22 cellular contexts compared by ENCODE assay signal in the genomic region with DNA sequence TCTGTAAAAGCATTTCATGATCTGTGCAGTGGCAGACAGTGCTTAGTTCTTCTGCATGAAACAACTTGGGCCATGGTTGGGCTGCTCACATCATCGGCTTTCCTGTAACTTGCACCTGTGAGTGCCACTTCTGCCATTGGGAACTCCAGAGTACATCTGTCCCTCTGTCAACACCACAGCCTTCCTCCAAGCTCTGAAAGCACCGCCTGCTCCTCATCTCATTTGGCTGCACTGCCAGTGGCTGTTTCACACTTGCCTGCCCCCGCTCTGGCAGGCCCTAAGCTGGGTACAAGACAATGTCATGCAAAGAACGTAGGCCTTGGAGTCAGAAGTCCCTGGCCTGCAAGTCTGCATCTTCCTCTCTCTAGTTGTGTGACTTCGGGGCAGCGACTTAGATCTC.
"Had no signal": no experiment of that assay in that cellular context is flagged by ENCODE, and none has a peak within 500 bp of the region (broad histone marks: within the 10 kb centered on the region; RNA-seq: fewer than 3 reads in every experiment).

No MANE protein-coding gene starts in this region.

- H3K27ac ChIP-seq: adrenal gland, KMS-11 had no signal

- H3K36me3 Mint-ChIP-seq: activated naive CD8-positive, alpha-beta T cell treated with anti-CD3 and anti-CD28 coated beads, Interleukin-2, amount 10 ng/mL, durations not matched to agents 7 days and 5 days had no signal

- H3K9me3 Mint-ChIP-seq: activated naive CD8-positive, alpha-beta T cell treated with anti-CD3 and anti-CD28 coated beads, Interleukin-2, amount 10 ng/mL, durations not matched to agents 7 days and 5 days; WTC11 had no signal

- H3K27me3 Mint-ChIP-seq: activated naive CD8-positive, alpha-beta T cell treated with anti-CD3 and anti-CD28 coated beads, Interleukin-2, amount 10 ng/mL, durations not matched to agents 7 days and 5 days had no signal

- H3K4me1 Mint-ChIP-seq: activated naive CD8-positive, alpha-beta T cell treated with anti-CD3 and anti-CD28 coated beads, Interleukin-2, amount 10 ng/mL, durations not matched to agents 7 days and 5 days; WTC11 had no signal

- H3K9me3 ChIP-seq: adrenal gland had no signal

- ATAC-seq: activated CD8-positive, alpha-beta T cell treated with anti-CD3 and anti-CD28 coated beads, Interleukin-2, amount 10 ng/mL, durations not matched to agents 7 days and 5 days; PC-3; T-helper 17 cell had no signal

- H3K27me3 ChIP-seq: adrenal gland had no signal

- H3K4me1 ChIP-seq: adrenal gland had no signal

- H3K36me3 ChIP-seq: adrenal gland had no signal

- DNase-seq: activated CD4-positive, alpha-beta T cell treated with anti-CD3 and anti-CD28 coated beads for 48 hours; activated CD4-positive, alpha-beta T cell treated with anti-CD3 and anti-CD28 coated beads, Interleukin-2, amount 50 U/mL, for 4 hours; activated CD4-positive, CD25-positive, alpha-beta regulatory T cell treated with anti-CD3 and anti-CD28 coated beads, Interleukin-2, amount 50 U/mL, for 72 hours; activated CD8-positive, alpha-beta memory T cell treated with anti-CD3 and anti-CD28 coated beads, Interleukin-2, amount 50 U/mL, for 48 hours; activated CD8-positive, alpha-beta T cell treated with anti-CD3 and anti-CD28 coated beads, Interleukin-2, amount 10 ng/mL, durations not matched to agents 7 days and 5 days; activated naive CD4-positive, alpha-beta T cell treated with anti-CD3 and anti-CD28 coated beads, Interleukin-2, amount 50 U/mL, for 16 hours; activated naive CD8-positive, alpha-beta T cell treated with anti-CD3 and anti-CD28 coated beads, Interleukin-2, amount 10 ng/mL, durations not matched to agents 7 days and 5 days; activated T-cell treated with anti-CD3 and anti-CD28 coated beads, Interleukin-2, amount 50 U/mL, for 1 hour; anterior cingulate cortex; NCI-H1092 treated with DMSO at 0.1 percent for 48 hours; NCI-H1417 treated with DMSO at 0.1 percent for 48 hours; NCI-H187; NCI-H2081; NCI-H524 treated with DMSO at 0.1 percent for 48 hours; NCI-H82; PC-3; SIG-M5; T-helper 17 cell; T-helper 9 cell had no signal

- H3K4me3 Mint-ChIP-seq: activated CD8-positive, alpha-beta T cell treated with anti-CD3 and anti-CD28 coated beads, Interleukin-2, amount 10 ng/mL, durations not matched to agents 7 days and 5 days; activated naive CD8-positive, alpha-beta T cell treated with anti-CD3 and anti-CD28 coated beads, Interleukin-2, amount 10 ng/mL, durations not matched to agents 7 days and 5 days; T-helper 17 cell; WTC11 had no signal

- H3K27ac Mint-ChIP-seq: activated CD8-positive, alpha-beta T cell treated with anti-CD3 and anti-CD28 coated beads, Interleukin-2, amount 10 ng/mL, durations not matched to agents 7 days and 5 days; activated naive CD8-positive, alpha-beta T cell treated with anti-CD3 and anti-CD28 coated beads, Interleukin-2, amount 10 ng/mL, durations not matched to agents 7 days and 5 days; T-helper 17 cell; WTC11 had no signal

- H3K4me3 ChIP-seq: adrenal gland had no signal
